In genomic region chr20:17530716-17531536, GRCh38 we compare ENCODE assay signal across 1 cellular context.
A peak's percentile ranks its signal among the peaks of the same experiment; 100 is the strongest.
TF ChIP-seq lines count a peak whose summit lies in the region.

TSS of gene BFSP1 (minus strand) at chr20:17531379. CDS start at chr20:17531329, 50 bp downstream.

TF ChIP-seq in HepG2, 621 proteins besides CTCF, POLR2A, EP300 and RAD21 (continued from another document and continues in another):
- TF ChIP-seq SKIL (CRISPR knock-in tag; IDR thresholded peaks at IDR 0.05; ENCODE audit: borderline replicate concordance), result no peak
- TF ChIP-seq ZNF646 (CRISPR knock-in tag; IDR thresholded peaks at IDR 0.05), result no peak
- TF ChIP-seq BRD4 (CRISPR knock-in tag; IDR thresholded peaks at IDR 0.05), result no peak
- no peak for TF ChIP-seq TCF12 (IDR thresholded peaks at IDR 0.05)
- TF ChIP-seq TCF12 (CRISPR knock-in tag; IDR thresholded peaks at IDR 0.05), result no peak
- no peak; the same call in 1 of the 2 replicates for TF ChIP-seq ZNF558 (CRISPR knock-in tag; IDR thresholded peaks at IDR 0.05; ENCODE audit: borderline replicate concordance)
- TF ChIP-seq, protein P1, sequence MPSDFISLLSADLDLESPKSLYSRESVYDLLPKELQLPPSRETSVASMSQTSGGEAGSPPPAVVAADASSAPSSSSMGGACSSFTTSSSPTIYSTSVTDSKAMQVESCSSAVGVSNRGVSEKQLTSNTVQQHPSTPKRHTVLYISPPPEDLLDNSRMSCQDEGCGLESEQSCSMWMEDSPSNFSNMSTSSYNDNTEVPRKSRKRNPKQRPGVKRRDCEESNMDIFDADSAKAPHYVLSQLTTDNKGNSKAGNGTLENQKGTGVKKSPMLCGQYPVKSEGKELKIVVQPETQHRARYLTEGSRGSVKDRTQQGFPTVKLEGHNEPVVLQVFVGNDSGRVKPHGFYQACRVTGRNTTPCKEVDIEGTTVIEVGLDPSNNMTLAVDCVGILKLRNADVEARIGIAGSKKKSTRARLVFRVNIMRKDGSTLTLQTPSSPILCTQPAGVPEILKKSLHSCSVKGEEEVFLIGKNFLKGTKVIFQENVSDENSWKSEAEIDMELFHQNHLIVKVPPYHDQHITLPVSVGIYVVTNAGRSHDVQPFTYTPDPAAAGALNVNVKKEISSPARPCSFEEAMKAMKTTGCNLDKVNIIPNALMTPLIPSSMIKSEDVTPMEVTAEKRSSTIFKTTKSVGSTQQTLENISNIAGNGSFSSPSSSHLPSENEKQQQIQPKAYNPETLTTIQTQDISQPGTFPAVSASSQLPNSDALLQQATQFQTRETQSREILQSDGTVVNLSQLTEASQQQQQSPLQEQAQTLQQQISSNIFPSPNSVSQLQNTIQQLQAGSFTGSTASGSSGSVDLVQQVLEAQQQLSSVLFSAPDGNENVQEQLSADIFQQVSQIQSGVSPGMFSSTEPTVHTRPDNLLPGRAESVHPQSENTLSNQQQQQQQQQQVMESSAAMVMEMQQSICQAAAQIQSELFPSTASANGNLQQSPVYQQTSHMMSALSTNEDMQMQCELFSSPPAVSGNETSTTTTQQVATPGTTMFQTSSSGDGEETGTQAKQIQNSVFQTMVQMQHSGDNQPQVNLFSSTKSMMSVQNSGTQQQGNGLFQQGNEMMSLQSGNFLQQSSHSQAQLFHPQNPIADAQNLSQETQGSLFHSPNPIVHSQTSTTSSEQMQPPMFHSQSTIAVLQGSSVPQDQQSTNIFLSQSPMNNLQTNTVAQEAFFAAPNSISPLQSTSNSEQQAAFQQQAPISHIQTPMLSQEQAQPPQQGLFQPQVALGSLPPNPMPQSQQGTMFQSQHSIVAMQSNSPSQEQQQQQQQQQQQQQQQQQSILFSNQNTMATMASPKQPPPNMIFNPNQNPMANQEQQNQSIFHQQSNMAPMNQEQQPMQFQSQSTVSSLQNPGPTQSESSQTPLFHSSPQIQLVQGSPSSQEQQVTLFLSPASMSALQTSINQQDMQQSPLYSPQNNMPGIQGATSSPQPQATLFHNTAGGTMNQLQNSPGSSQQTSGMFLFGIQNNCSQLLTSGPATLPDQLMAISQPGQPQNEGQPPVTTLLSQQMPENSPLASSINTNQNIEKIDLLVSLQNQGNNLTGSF (CRISPR knock-in tag; IDR thresholded peaks at IDR 0.05), result no peak; the same call in none of the 2 replicates
- TF ChIP-seq, protein P2, sequence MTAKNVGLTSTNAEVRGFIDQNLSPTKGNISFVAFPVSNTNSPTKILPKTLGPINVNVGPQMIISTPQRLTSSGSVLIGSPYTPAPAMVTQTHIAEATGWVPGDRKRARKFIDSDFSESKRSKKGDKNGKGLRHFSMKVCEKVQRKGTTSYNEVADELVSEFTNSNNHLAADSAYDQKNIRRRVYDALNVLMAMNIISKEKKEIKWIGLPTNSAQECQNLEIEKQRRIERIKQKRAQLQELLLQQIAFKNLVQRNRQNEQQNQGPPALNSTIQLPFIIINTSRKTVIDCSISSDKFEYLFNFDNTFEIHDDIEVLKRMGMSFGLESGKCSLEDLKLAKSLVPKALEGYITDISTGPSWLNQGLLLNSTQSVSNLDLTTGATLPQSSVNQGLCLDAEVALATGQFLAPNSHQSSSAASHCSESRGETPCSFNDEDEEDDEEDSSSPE (CRISPR knock-in tag; IDR thresholded peaks at IDR 0.05), result peak; percentile 70
- TF ChIP-seq MNT (IDR thresholded peaks at IDR 0.05), result no peak
- TF ChIP-seq ZNF773 (CRISPR knock-in tag; IDR thresholded peaks at IDR 0.05; ENCODE audit: borderline replicate concordance), result peak; percentile 8; the same call in 1 of the 2 replicates
- no peak for TF ChIP-seq RORA (CRISPR knock-in tag; IDR thresholded peaks at IDR 0.05)
- TF ChIP-seq ZHX2 (IDR thresholded peaks at IDR 0.05; ENCODE audit: low read depth), result no peak
- peak; percentile 84; the same call in 1 of the 2 replicates for TF ChIP-seq ZHX2 (CRISPR knock-in tag; IDR thresholded peaks at IDR 0.05; ENCODE audit: borderline replicate concordance)
- TF ChIP-seq ZNF652 (CRISPR knock-in tag; IDR thresholded peaks at IDR 0.05; ENCODE audit: borderline replicate concordance, low read depth), result no peak
- peak; percentile 60; the same call in 1 of the 2 replicates for TF ChIP-seq PITX1 (CRISPR knock-in tag; IDR thresholded peaks at IDR 0.05)
- TF ChIP-seq ATF7 (IDR thresholded peaks at IDR 0.05), result peak; percentile 76
- no peak for TF ChIP-seq ATF7 (CRISPR knock-in tag; IDR thresholded peaks at IDR 0.05)
- no peak for TF ChIP-seq FOSL1 (CRISPR knock-in tag; IDR thresholded peaks at IDR 0.05; ENCODE audit: borderline replicate concordance)
- TF ChIP-seq MED1 (CRISPR knock-in tag; IDR thresholded peaks at IDR 0.05), result peak; percentile 27; the same call in 1 of the 2 replicates
- TF ChIP-seq ZNF143 (CRISPR knock-in tag; IDR thresholded peaks at IDR 0.05), result no peak
- no peak for TF ChIP-seq CHD4 (IDR thresholded peaks at IDR 0.05; ENCODE audit: borderline replicate concordance, low read length)
- TF ChIP-seq ZNF460 (CRISPR knock-in tag; IDR thresholded peaks at IDR 0.05; ENCODE audit: borderline replicate concordance), result no peak
- TF ChIP-seq MTA3 (CRISPR knock-in tag; IDR thresholded peaks at IDR 0.05), result no peak
- peak; percentile 89 for TF ChIP-seq IRX3 (CRISPR knock-in tag; IDR thresholded peaks at IDR 0.05; ENCODE audit: borderline replicate concordance, low read depth)
- no peak for TF ChIP-seq FOXO1 (CRISPR knock-in tag; IDR thresholded peaks at IDR 0.05)
- no peak for TF ChIP-seq PCBP1 (IDR thresholded peaks at IDR 0.05; ENCODE audit: borderline replicate concordance, low read depth, low read length)
- TF ChIP-seq RBM22 (optimal IDR thresholded peaks at IDR 0.05; ENCODE audit: low read length), result no peak
- no peak; the same call in 1 of the 2 replicates for TF ChIP-seq PBX3 (CRISPR knock-in tag; IDR thresholded peaks at IDR 0.05; ENCODE audit: borderline replicate concordance)
